In the genomic region with DNA sequence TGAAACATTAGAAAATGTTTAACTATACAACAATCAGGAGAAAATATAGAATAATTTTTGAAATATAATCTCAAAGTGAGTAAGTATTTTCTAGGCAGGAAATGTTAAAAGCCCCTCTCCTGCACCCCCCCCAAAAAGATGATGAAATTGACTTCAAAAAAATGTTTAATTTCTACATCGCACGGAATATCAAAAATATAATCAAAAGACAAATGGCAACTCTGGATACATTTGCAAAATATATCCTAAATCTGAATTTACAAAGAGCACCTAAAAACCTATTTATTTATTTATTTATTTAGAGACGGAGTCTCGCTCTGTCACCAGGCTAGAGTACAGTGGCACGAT, we compare ENCODE assay signal across 26 cellular contexts. TPM values are rescaled to one million over a fixed set of nuclear protein-coding genes. Genes with fewer than 3 reads are reported as not detected.
"Had no signal": no experiment of that assay in that cellular context is flagged by ENCODE, and none has a peak within 500 bp of the region (broad histone marks: within the 10 kb centered on the region; RNA-seq: fewer than 3 reads in every experiment).

No MANE protein-coding gene starts in this region.

- H3K9me3 ChIP-seq: esophagus muscularis mucosa, left ventricle myocardium inferior, right atrium auricular region, transverse colon had no signal

- H3K36me3 ChIP-seq: cardiac muscle cell, esophagus muscularis mucosa, left ventricle myocardium inferior, right atrium auricular region, transverse colon had no signal

- H3K9me3 Mint-ChIP-seq: activated B cell treated with CpG ODN at 0.5 μM for 24 hours; activated CD8-positive, alpha-beta T cell treated with anti-CD3 and anti-CD28 coated beads for 36 hours; activated T-cell treated with anti-CD3 and anti-CD28 coated beads, Interleukin-2, amount 50 U/mL, for 4 hours had no signal

- ATAC-seq: activated CD8-positive, alpha-beta T cell treated with anti-CD3 and anti-CD28 coated beads for 36 hours; activated naive CD4-positive, alpha-beta T cell treated with anti-CD3 and anti-CD28 coated beads, Interleukin-2, amount 50 U/mL, for 72 hours; activated T-cell treated with anti-CD3 and anti-CD28 coated beads, Interleukin-2, amount 50 U/mL, for 4 hours; naive thymus-derived CD8-positive, alpha-beta T cell had no signal

- H3K27ac ChIP-seq: cardiac muscle cell had no signal

- H3K27ac Mint-ChIP-seq: activated B cell treated with CpG ODN at 0.5 μM for 24 hours, progenitor cell of endocrine pancreas had no signal

- H3K4me3 Mint-ChIP-seq: activated B cell treated with CpG ODN at 0.5 μM for 24 hours had no signal

- H3K27me3 Mint-ChIP-seq: activated B cell treated with CpG ODN at 0.5 μM for 24 hours had no signal

- DNase-seq: activated B cell treated with CpG ODN at 0.5 μM for 24 hours; activated CD4-positive, alpha-beta T cell treated with anti-CD3 and anti-CD28 coated beads for 48 hours; activated effector memory CD4-positive, alpha-beta T cell treated with anti-CD3 and anti-CD28 coated beads, Interleukin-2, amount 50 U/mL, for 16 hours; activated T-cell treated with anti-CD3 and anti-CD28 coated beads, Interleukin-2, amount 50 U/mL, for 4 hours; hypothalamus; left ventricle myocardium inferior; naive thymus-derived CD8-positive, alpha-beta T cell; nucleus accumbens; stimulated activated CD4-positive, alpha-beta T cell treated with anti-CD3 and anti-CD28 coated beads, Interleukin-4, amount 100 ng/mL, for 1 hour; stimulated activated naive CD4-positive, alpha-beta T cell; transverse colon had no signal

- H3K27me3 ChIP-seq: cardiac muscle cell, esophagus muscularis mucosa, right atrium auricular region, transverse colon had no signal

- H3K4me3 ChIP-seq: cardiac muscle cell, esophagus muscularis mucosa, left ventricle myocardium inferior, right atrium auricular region, transverse colon had no signal

- FAIRE-seq: colon, endometrium, TTC549 had no signal

RNA-seq across cellular contexts. Expression of gene OR4D9, which starts 36.9 kb away (rescaled TPM):
- total RNA-seq: activated B cell treated with CpG ODN at 0.5 μM for 24 hours; activated CD8-positive, alpha-beta T cell treated with anti-CD3 and anti-CD28 coated beads for 36 hours; activated naive CD4-positive, alpha-beta T cell treated with anti-CD3 and anti-CD28 coated beads, Interleukin-2, amount 50 U/mL, for 72 hours; activated T-cell treated with anti-CD3 and anti-CD28 coated beads, Interleukin-2, amount 50 U/mL, for 4 hours; cardiac muscle cell; esophagus muscularis mucosa; glomerular endothelial cell; kidney epithelial cell; left ventricle myocardium inferior; mucosa of gallbladder; naive thymus-derived CD8-positive, alpha-beta T cell; progenitor cell of endocrine pancreas; right atrium auricular region; skeletal muscle tissue; subcutaneous adipose tissue; T-helper 2 cell treated with Interferon-gamma antibody and Interleukin-4, amounts not matched to agents 100 ng/mL and 5 ng/mL, for 36 hours; transverse colon had no signal
- polyA plus RNA-seq: cardiac muscle cell; naive thymus-derived CD8-positive, alpha-beta T cell had no signal

RNA-seq across cellular contexts. Expression of gene OR4D11, which starts 44.9 kb away (rescaled TPM):
- total RNA-seq: activated B cell treated with CpG ODN at 0.5 μM for 24 hours; activated CD8-positive, alpha-beta T cell treated with anti-CD3 and anti-CD28 coated beads for 36 hours; activated naive CD4-positive, alpha-beta T cell treated with anti-CD3 and anti-CD28 coated beads, Interleukin-2, amount 50 U/mL, for 72 hours; activated T-cell treated with anti-CD3 and anti-CD28 coated beads, Interleukin-2, amount 50 U/mL, for 4 hours; cardiac muscle cell; esophagus muscularis mucosa; glomerular endothelial cell; kidney epithelial cell; left ventricle myocardium inferior; mucosa of gallbladder; naive thymus-derived CD8-positive, alpha-beta T cell; progenitor cell of endocrine pancreas; right atrium auricular region; skeletal muscle tissue; subcutaneous adipose tissue; T-helper 2 cell treated with Interferon-gamma antibody and Interleukin-4, amounts not matched to agents 100 ng/mL and 5 ng/mL, for 36 hours; transverse colon had no signal
- polyA plus RNA-seq: cardiac muscle cell; naive thymus-derived CD8-positive, alpha-beta T cell had no signal
